ENCODE assay signal across 17 cellular contexts in genomic region chr7:90648834-90649233, GRCh38. TPM values are rescaled to one million over a fixed set of nuclear protein-coding genes. Genes with fewer than 3 reads are reported as not detected.
DNase-seq lines count a peak whose midpoint lies in the region; ATAC-seq and TF ChIP-seq lines count a peak whose summit lies in the region.
"Had no signal": no experiment of that assay in that cellular context is flagged by ENCODE, and none has a peak within 500 bp of the region (broad histone marks: within the 10 kb centered on the region; RNA-seq: fewer than 3 reads in every experiment).

No MANE protein-coding gene starts in this region.

- peak; percentile 80 for DNase-seq in astrocyte of the spinal cord (ENCODE audit: low read depth, low spot score)
- DNase-seq in fibroblast of peridontal ligament (ENCODE audit: extremely low read depth) = peak; percentile 27
- no peak for DNase-seq in sciatic nerve (ENCODE audit: low spot score)
- DNase-seq in DMS79 (lab: John Stamatoyannopoulos, UW) = no peak
- DNase-seq: ACHN; BE2C; C1 segment of cervical spinal cord; CD4-positive, CD25-positive, alpha-beta regulatory T cell; CD8-positive, alpha-beta memory T cell; COR-L47; DMS 273 treated with DMSO at 0.1 percent for 48 hours; DMS53; H9 had no signal

- intact Hi-C loops in sciatic nerve (cut with DNase I) = no loop called here

- in situ Hi-C loops in astrocyte of the spinal cord (cut with HindIII; ENCODE audit: low sequenced_read_pairs) = no loop called here

- no peak overlapping the region for H3K4me3 ChIP-seq in astrocyte of the spinal cord (ENCODE audit: low read depth, low read length)

- no peak for TF ChIP-seq CTCF in astrocyte of the spinal cord (IDR thresholded peaks at IDR 0.05; ENCODE audit: low read depth, low read length)

- ATAC-seq in sciatic nerve = peak; percentile 86
- no peak for ATAC-seq in GM19023 (IDR thresholded peaks at IDR 0.05; ENCODE audit: unreplicated experiment)
- no peak for ATAC-seq in HG03175 (IDR thresholded peaks at IDR 0.05; ENCODE audit: unreplicated experiment)
- ATAC-seq in GM18858 (IDR thresholded peaks at IDR 0.05; ENCODE audit: unreplicated experiment) = no peak
- ATAC-seq: HepG2 had no signal

RNA-seq across cellular contexts. Expression of gene CDK14, which starts 52.7 kb away (rescaled TPM):
- 79.4 TPM for total RNA-seq in sciatic nerve

Comparison
In these comparisons a context has a peak if more than half of its experiments do, and no peak if none do; other contexts are left out.
1. DNase-seq: peak in astrocyte of the spinal cord (single experiment) and fibroblast of peridontal ligament (single experiment); none in sciatic nerve (single experiment) and DMS79 (single experiment).